8 cellular contexts compared by ENCODE assay signal in the genomic region with DNA sequence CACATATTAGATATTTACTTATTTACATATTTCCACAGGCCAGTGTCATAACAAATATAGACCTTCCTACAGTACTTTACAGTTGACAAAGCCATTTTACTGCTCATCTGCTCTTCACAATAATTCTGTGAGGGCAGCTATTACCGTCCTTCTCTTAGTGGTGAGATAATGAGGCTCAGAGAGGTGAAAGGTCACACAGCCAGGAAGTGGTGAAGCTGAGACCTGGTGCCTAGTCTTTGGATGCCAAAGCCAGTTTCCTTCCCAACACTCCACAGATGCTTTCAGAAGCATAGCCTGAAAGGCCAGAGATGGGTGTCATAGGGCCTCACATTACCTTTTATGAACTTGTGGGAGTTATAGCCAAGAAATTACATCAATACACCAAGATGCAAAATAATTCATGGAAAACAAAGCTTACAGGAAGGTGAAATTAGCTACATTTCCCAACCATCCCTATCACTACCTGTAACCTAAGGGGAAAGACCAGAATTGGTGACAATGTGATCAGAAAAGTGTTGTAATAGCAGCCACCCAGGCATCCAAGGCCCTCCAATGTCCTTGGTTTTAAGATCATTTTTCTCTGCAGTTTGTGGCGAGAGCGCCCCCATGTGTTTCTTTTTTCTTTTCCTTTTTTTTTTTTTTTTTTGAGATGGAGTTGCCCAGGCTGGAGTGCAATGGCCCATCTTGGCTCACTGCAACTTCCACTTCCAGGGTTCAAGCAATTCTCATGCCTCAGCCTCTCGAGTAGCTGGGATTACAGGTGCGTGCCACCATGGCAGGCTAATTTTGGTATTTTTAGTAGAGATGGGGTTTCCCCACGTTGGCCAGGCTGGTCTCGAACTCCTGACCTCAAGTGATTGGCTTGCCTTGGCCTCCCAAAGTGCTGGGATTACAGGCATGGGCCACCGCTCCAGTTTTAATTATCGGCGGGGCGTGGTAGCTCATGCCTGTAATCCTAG. TPM values are rescaled to one million over a fixed set of nuclear protein-coding genes. Genes with fewer than 3 reads are reported as not detected.
DNase-seq lines count a peak whose midpoint lies in the region; ATAC-seq lines count a peak whose summit lies in the region.

No MANE protein-coding gene starts in this region.

- H3K4me3 ChIP-seq in Karpas-422 (ENCODE audit: low read length), result no peak overlapping the region

- DNase-seq in NCI-H82 (lab: John Stamatoyannopoulos, UW) (peak; percentile 50), NCI-H82 treated with DMSO at 0.1 percent for 48 hours (lab: John Stamatoyannopoulos, UW; ENCODE audit: unreplicated experiment) (no peak), Karpas-422 (peak; percentile 81), memory B cell (ENCODE audit: low spot score in 2 of 2) (peak in 1 of 2 donors; percentile 11), LoVo (ENCODE audit: low spot score) (no peak), NCI-H345 (lab: John Stamatoyannopoulos, UW) (no peak)
- peak; percentile 26 for DNase-seq in activated CD4-positive, alpha-beta memory T cell treated with anti-CD3 and anti-CD28 coated beads, Interleukin-2, amount 10 ng/mL, durations not matched to agents 7 days and 5 days

- no peak overlapping the region for H3K4me2 ChIP-seq in Karpas-422 (ENCODE audit: low read depth, low read length, poor library complexity, severe bottlenecking)

- H3K27me3 Mint-ChIP-seq in activated CD4-positive, alpha-beta memory T cell treated with anti-CD3 and anti-CD28 coated beads, Interleukin-2, amount 10 ng/mL, durations not matched to agents 7 days and 5 days, result peaks cover 2% of the 10 kb centered on the region
- peaks cover 5% of the 10 kb centered on the region for H3K27me3 Mint-ChIP-seq in memory B cell

- H3K4me3 Mint-ChIP-seq in activated CD4-positive, alpha-beta memory T cell treated with anti-CD3 and anti-CD28 coated beads, Interleukin-2, amount 10 ng/mL, durations not matched to agents 7 days and 5 days, result no peak overlapping the region
- H3K4me3 Mint-ChIP-seq in memory B cell, result no peak overlapping the region

- peaks cover 10% of the 10 kb centered on the region for H3K4me1 Mint-ChIP-seq in activated CD4-positive, alpha-beta memory T cell treated with anti-CD3 and anti-CD28 coated beads, Interleukin-2, amount 10 ng/mL, durations not matched to agents 7 days and 5 days
- H3K4me1 Mint-ChIP-seq in memory B cell, result peaks cover 2% of the 10 kb centered on the region

- no peak overlapping the region for H3K9ac ChIP-seq in Karpas-422 (ENCODE audit: low read length)

- peak overlapping the region; percentile 51 for H3K27ac Mint-ChIP-seq in activated CD4-positive, alpha-beta memory T cell treated with anti-CD3 and anti-CD28 coated beads, Interleukin-2, amount 10 ng/mL, durations not matched to agents 7 days and 5 days
- H3K27ac Mint-ChIP-seq in memory B cell, result no peak overlapping the region

- ATAC-seq in memory B cell (ENCODE audit: low read depth), result peak; percentile 17
- ATAC-seq in HG03039 (IDR thresholded peaks at IDR 0.05; ENCODE audit: unreplicated experiment), result no peak

- H3K9me2 ChIP-seq in Karpas-422 (replicated peaks; ENCODE audit: insufficient read depth, low read length), result no peaks in the 10 kb centered on the region

- no peaks in the 10 kb centered on the region for H3K36me3 Mint-ChIP-seq in activated CD4-positive, alpha-beta memory T cell treated with anti-CD3 and anti-CD28 coated beads, Interleukin-2, amount 10 ng/mL, durations not matched to agents 7 days and 5 days (ENCODE audit: low read depth)
- peaks cover 2% of the 10 kb centered on the region for H3K36me3 Mint-ChIP-seq in memory B cell

- POLR2A ChIA-PET in activated CD4-positive, alpha-beta memory T cell treated with anti-CD3 and anti-CD28 coated beads, Interleukin-2, amount 10 ng/mL, durations not matched to agents 7 days and 5 days (lab: Charles Lee), result interaction anchor here (1.4 to 1.5 kb wide), 2 partner anchors 27 to 78 kb away, joined by 5 to 7 read pairs; partner anchors contain the start of genes ELOA and RPL11

- CTCF ChIA-PET in activated CD4-positive, alpha-beta memory T cell treated with anti-CD3 and anti-CD28 coated beads, Interleukin-2, amount 10 ng/mL, durations not matched to agents 7 days and 5 days (lab: Charles Lee), result interaction anchor here (0.6 to 3.3 kb wide), 19 partner anchors 10 to 336 kb away, joined by 3 to 19 read pairs (median 3); partner anchors contain the start of genes E2F2 and RPL11

- H3K79me2 ChIP-seq in Karpas-422 (ENCODE audit: low read length), result no peaks in the 10 kb centered on the region

- no peaks in the 10 kb centered on the region for H3K36me3 ChIP-seq in Karpas-422 (ENCODE audit: insufficient read depth, low read length)

- no peaks in the 10 kb centered on the region for H3K27me3 ChIP-seq in Karpas-422 (ENCODE audit: low read length)

- no peak overlapping the region for H2AFZ ChIP-seq in Karpas-422 (ENCODE audit: low read length)

- no peaks in the 10 kb centered on the region for H4K20me1 ChIP-seq in Karpas-422 (ENCODE audit: insufficient read depth, low read depth, low read length)

- H3K9me3 Mint-ChIP-seq in activated CD4-positive, alpha-beta memory T cell treated with anti-CD3 and anti-CD28 coated beads, Interleukin-2, amount 10 ng/mL, durations not matched to agents 7 days and 5 days, result no peaks in the 10 kb centered on the region
- H3K9me3 Mint-ChIP-seq in memory B cell, result peaks cover 1% of the 10 kb centered on the region

- no peaks in the 10 kb centered on the region for H3K4me1 ChIP-seq in Karpas-422 (ENCODE audit: low read length)

- H3K27ac ChIP-seq in Karpas-422 (ENCODE audit: low read length), result no peak overlapping the region

- no peaks in the 10 kb centered on the region for H3K9me3 ChIP-seq in Karpas-422 (ENCODE audit: low read length)

RNA-seq across cellular contexts. Expression of gene RPL11, which starts 26.5 kb away (rescaled TPM):
- 1,479 and 2,277 TPM in 2 replicates for total RNA-seq in Karpas-422 (2014; rRNA removed; shearing (Covaris generic); ENCODE audit: low replicate concordance)
- 1,000 to 10,000 TPM; 1,074 to 1,084 TPM for total RNA-seq in activated CD4-positive, alpha-beta memory T cell treated with anti-CD3 and anti-CD28 coated beads, Interleukin-2, amount 10 ng/mL, durations not matched to agents 7 days and 5 days

Comparison
In these comparisons a context has a peak if more than half of its experiments do, and no peak if none do; other contexts are left out.
1. DNase-seq: peak in NCI-H82 (single experiment), Karpas-422 (single experiment) and activated CD4-positive, alpha-beta memory T cell treated with anti-CD3 and anti-CD28 coated beads, Interleukin-2, amount 10 ng/mL, durations not matched to agents 7 days and 5 days (single experiment); none in NCI-H82 treated with DMSO at 0.1 percent for 48 hours (single experiment), LoVo (single experiment) and NCI-H345 (single experiment).